Comparison of ENCODE assay signal across 11 cellular contexts in the genomic region with DNA sequence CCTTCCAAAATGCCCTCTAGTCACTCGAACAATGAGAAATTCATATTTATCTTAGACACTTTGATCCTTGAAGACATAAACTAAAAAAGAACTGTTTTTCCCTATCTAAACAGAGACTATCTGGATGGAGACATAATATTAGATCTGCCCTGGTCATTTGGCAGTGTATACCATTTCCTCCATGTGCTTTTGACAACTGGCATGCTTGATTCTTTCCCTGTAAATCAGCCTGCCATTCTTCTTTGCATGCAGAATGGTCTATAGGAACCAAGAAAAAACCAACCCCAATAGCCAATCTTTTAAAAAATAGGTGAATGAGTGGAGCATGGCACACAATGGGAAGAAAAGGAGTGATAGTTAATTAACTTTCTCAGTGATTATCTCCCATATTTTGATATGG.
"Had no signal": no experiment of that assay in that cellular context is flagged by ENCODE, and none has a peak within 500 bp of the region (broad histone marks: within the 10 kb centered on the region; RNA-seq: fewer than 3 reads in every experiment).

No MANE protein-coding gene starts in this region.

- H3K9ac ChIP-seq: GM23248 had no signal

- H3K4me3 ChIP-seq: GM23248, GM23338, HAP-1 had no signal

- H3K9me3 ChIP-seq: HAP-1 had no signal

- H3K4me2 ChIP-seq: GM23338 had no signal

- ATAC-seq: GM23338, HCT116 had no signal

- H3K36me3 ChIP-seq: HAP-1 had no signal

- DNase-seq: GM23248, GOT3, H7, H9, HCEC 1CT, HFFc6 had no signal

- FAIRE-seq: H1, H54 had no signal

- H3K4me1 ChIP-seq: HAP-1 had no signal

- H2AFZ ChIP-seq: GM23248, GM23338 had no signal

- H3K27ac ChIP-seq: GM23248 had no signal
